In genomic region chr2:147843864-147844690, GRCh38 we compare ENCODE assay signal across 1 cellular context.
A peak's percentile ranks its signal among the peaks of the same experiment; 100 is the strongest.
TF ChIP-seq lines count a peak whose summit lies in the region.

No MANE protein-coding gene starts in this region.

TF ChIP-seq in HepG2, 621 proteins besides CTCF, POLR2A, EP300 and RAD21 (continued from another document and continues in another):
- TF ChIP-seq, protein P1, sequence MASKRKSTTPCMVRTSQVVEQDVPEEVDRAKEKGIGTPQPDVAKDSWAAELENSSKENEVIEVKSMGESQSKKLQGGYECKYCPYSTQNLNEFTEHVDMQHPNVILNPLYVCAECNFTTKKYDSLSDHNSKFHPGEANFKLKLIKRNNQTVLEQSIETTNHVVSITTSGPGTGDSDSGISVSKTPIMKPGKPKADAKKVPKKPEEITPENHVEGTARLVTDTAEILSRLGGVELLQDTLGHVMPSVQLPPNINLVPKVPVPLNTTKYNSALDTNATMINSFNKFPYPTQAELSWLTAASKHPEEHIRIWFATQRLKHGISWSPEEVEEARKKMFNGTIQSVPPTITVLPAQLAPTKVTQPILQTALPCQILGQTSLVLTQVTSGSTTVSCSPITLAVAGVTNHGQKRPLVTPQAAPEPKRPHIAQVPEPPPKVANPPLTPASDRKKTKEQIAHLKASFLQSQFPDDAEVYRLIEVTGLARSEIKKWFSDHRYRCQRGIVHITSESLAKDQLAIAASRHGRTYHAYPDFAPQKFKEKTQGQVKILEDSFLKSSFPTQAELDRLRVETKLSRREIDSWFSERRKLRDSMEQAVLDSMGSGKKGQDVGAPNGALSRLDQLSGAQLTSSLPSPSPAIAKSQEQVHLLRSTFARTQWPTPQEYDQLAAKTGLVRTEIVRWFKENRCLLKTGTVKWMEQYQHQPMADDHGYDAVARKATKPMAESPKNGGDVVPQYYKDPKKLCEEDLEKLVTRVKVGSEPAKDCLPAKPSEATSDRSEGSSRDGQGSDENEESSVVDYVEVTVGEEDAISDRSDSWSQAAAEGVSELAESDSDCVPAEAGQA (IDR thresholded peaks at IDR 0.05; ENCODE audit: low read depth): no peak
- TF ChIP-seq, protein P1 (CRISPR knock-in tag; IDR thresholded peaks at IDR 0.05; ENCODE audit: borderline replicate concordance): peak; percentile 42; the same call in 1 of the 2 replicates
- no peak; the same call in 1 of the 2 replicates for TF ChIP-seq THAP7 (CRISPR knock-in tag; IDR thresholded peaks at IDR 0.05)
- TF ChIP-seq SAP130 (CRISPR knock-in tag; IDR thresholded peaks at IDR 0.05; ENCODE audit: low read depth): peak; percentile 45
- no peak for TF ChIP-seq DMTF1 (CRISPR knock-in tag; IDR thresholded peaks at IDR 0.05)
- TF ChIP-seq SIN3A (IDR thresholded peaks at IDR 0.05; ENCODE audit: borderline replicate concordance, low read depth, low read length): peak; percentile 30; the same call in 1 of the 2 replicates
- TF ChIP-seq HDAC1 (CRISPR knock-in tag; IDR thresholded peaks at IDR 0.05): peak; percentile 70; the same call in 1 of the 2 replicates
- TF ChIP-seq, protein P2, sequence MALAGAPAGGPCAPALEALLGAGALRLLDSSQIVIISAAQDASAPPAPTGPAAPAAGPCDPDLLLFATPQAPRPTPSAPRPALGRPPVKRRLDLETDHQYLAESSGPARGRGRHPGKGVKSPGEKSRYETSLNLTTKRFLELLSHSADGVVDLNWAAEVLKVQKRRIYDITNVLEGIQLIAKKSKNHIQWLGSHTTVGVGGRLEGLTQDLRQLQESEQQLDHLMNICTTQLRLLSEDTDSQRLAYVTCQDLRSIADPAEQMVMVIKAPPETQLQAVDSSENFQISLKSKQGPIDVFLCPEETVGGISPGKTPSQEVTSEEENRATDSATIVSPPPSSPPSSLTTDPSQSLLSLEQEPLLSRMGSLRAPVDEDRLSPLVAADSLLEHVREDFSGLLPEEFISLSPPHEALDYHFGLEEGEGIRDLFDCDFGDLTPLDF (CRISPR knock-in tag; IDR thresholded peaks at IDR 0.05): peak; percentile 86
- TF ChIP-seq HDAC6 (IDR thresholded peaks at IDR 0.05; ENCODE audit: low read depth, low read length): no peak
- TF ChIP-seq KLF16 (CRISPR knock-in tag; IDR thresholded peaks at IDR 0.05): peak in 1 of 2 experiments; percentile 79; a peak in 1 of 4 replicates
- TF ChIP-seq ZNF552 (CRISPR knock-in tag; IDR thresholded peaks at IDR 0.05; ENCODE audit: borderline replicate concordance): peak; percentile 35
- peak; percentile 55 to 59; a peak in 2 of 4 replicates for TF ChIP-seq HMGXB4 (CRISPR knock-in tag; IDR thresholded peaks at IDR 0.05; ENCODE audit: borderline replicate concordance in 1 of 2, low read depth in 1 of 2)
- TF ChIP-seq ZFX (CRISPR knock-in tag; IDR thresholded peaks at IDR 0.05; ENCODE audit: low read depth): peak; percentile 96
- TF ChIP-seq ELF4 (CRISPR knock-in tag; IDR thresholded peaks at IDR 0.05; ENCODE audit: borderline replicate concordance): no peak
- TF ChIP-seq SMAD1 (CRISPR knock-in tag; IDR thresholded peaks at IDR 0.05; ENCODE audit: borderline replicate concordance, low read depth): peak; percentile 86; the same call in 1 of the 2 replicates
- peak; percentile 76 for TF ChIP-seq SRY (CRISPR knock-in tag; IDR thresholded peaks at IDR 0.05)
- TF ChIP-seq NFKBIZ (CRISPR knock-in tag; IDR thresholded peaks at IDR 0.05): peak; percentile 72; the same call in 1 of the 2 replicates
- no peak for TF ChIP-seq ZNF235 (CRISPR knock-in tag; IDR thresholded peaks at IDR 0.05; ENCODE audit: borderline replicate concordance)
- no peak for TF ChIP-seq ZBTB8A (CRISPR knock-in tag; IDR thresholded peaks at IDR 0.05; ENCODE audit: borderline replicate concordance, low read depth)
- TF ChIP-seq ZNF282 (IDR thresholded peaks at IDR 0.05; ENCODE audit: partially characterized antibody): no peak
- TF ChIP-seq KDM4B (CRISPR knock-in tag; IDR thresholded peaks at IDR 0.05): 0 out of 2 replicates have a peak, but pooled peaks have one; percentile 55
- TF ChIP-seq SP5 (CRISPR knock-in tag; IDR thresholded peaks at IDR 0.05; ENCODE audit: borderline replicate concordance, low read depth): peak; percentile 79; the same call in 1 of the 2 replicates
- peak; percentile 75; the same call in 1 of the 2 replicates for TF ChIP-seq KLF13 (CRISPR knock-in tag; IDR thresholded peaks at IDR 0.05)
- peak; percentile 80 for TF ChIP-seq TGIF2 (CRISPR knock-in tag; IDR thresholded peaks at IDR 0.05)
- TF ChIP-seq ZNF451 (CRISPR knock-in tag; IDR thresholded peaks at IDR 0.05): no peak
- TF ChIP-seq ZNF883 (CRISPR knock-in tag; IDR thresholded peaks at IDR 0.05; ENCODE audit: not compliant biosample characterization): peak; percentile 91
- no peak for TF ChIP-seq CENPX (CRISPR knock-in tag; IDR thresholded peaks at IDR 0.05)
- TF ChIP-seq PHB2 (IDR thresholded peaks at IDR 0.05; ENCODE audit: partially characterized antibody): no peak
- peak; percentile 66 for TF ChIP-seq POLR2AphosphoS5 (IDR thresholded peaks at IDR 0.05; ENCODE audit: low read depth, low read length)
- no peak for TF ChIP-seq ATF7 (IDR thresholded peaks at IDR 0.05)
- TF ChIP-seq ATF7 (CRISPR knock-in tag; IDR thresholded peaks at IDR 0.05): no peak; the same call in 1 of the 2 replicates
- TF ChIP-seq ZNF441 (CRISPR knock-in tag; IDR thresholded peaks at IDR 0.05; ENCODE audit: borderline replicate concordance): peak; percentile 44; the same call in 1 of the 2 replicates
- TF ChIP-seq NAIF1 (CRISPR knock-in tag; IDR thresholded peaks at IDR 0.05; ENCODE audit: borderline replicate concordance): 0 out of 2 replicates have a peak, but pooled peaks have one; percentile 48
- TF ChIP-seq ZNF281 (CRISPR knock-in tag; IDR thresholded peaks at IDR 0.05; ENCODE audit: borderline replicate concordance): peak; percentile 84; the same call in 1 of the 2 replicates
- TF ChIP-seq, protein P3, sequence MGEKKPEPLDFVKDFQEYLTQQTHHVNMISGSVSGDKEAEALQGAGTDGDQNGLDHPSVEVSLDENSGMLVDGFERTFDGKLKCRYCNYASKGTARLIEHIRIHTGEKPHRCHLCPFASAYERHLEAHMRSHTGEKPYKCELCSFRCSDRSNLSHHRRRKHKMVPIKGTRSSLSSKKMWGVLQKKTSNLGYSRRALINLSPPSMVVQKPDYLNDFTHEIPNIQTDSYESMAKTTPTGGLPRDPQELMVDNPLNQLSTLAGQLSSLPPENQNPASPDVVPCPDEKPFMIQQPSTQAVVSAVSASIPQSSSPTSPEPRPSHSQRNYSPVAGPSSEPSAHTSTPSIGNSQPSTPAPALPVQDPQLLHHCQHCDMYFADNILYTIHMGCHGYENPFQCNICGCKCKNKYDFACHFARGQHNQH (CRISPR knock-in tag; IDR thresholded peaks at IDR 0.05): 0 out of 2 replicates have a peak, but pooled peaks have one; percentile 64
- peak; percentile 96 for TF ChIP-seq ZNF782 (CRISPR knock-in tag; IDR thresholded peaks at IDR 0.05; ENCODE audit: borderline replicate concordance)
- 0 out of 2 replicates have a peak, but pooled peaks have one; percentile 40 for TF ChIP-seq BRCA1 (CRISPR knock-in tag; IDR thresholded peaks at IDR 0.05)
- TF ChIP-seq KLF6 (CRISPR knock-in tag; IDR thresholded peaks at IDR 0.05): peak; percentile 90; the same call in 1 of the 2 replicates
- peak; percentile 91 for TF ChIP-seq ZGPAT (CRISPR knock-in tag; IDR thresholded peaks at IDR 0.05)
- TF ChIP-seq ZSCAN5A (CRISPR knock-in tag; IDR thresholded peaks at IDR 0.05; ENCODE audit: borderline replicate concordance): peak; percentile 50; the same call in 1 of the 2 replicates
- peak; percentile 36 for TF ChIP-seq MED1 (CRISPR knock-in tag; IDR thresholded peaks at IDR 0.05)
- no peak for TF ChIP-seq TCF7 (IDR thresholded peaks at IDR 0.05; ENCODE audit: low read depth)
